Comparison of ENCODE assay signal across 21 cellular contexts in the genomic region with DNA sequence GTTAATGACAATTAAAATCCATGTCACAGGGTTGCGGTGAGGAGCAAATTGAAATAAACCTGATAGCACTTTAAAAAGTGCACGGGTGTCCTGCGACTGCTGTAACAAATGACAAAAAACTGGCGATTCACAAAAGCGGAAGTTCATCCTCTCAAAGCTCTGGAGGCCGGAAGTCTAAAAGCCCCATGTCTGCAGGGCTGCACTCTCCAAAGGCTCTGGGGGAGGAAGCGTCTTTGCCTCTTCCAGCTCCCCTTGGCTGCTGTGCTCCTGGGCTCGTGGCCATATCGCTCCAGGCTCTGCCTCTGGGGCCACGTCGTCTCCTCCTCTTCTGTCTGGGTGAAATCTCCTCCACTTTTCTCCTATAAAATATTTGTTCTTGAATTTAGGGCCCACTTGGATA.
"Had no signal": no experiment of that assay in that cellular context is flagged by ENCODE, and none has a peak within 500 bp of the region (broad histone marks: within the 10 kb centered on the region; RNA-seq: fewer than 3 reads in every experiment).

No MANE protein-coding gene starts in this region.

- DNase-seq: esophagus squamous epithelium; foreskin fibroblast; immature natural killer cell; left ventricle myocardium inferior; lower lobe of right lung; midbrain; spleen; stimulated activated CD4-positive, alpha-beta T cell treated with anti-CD3 and anti-CD28 coated beads, Interleukin-15, amount 100 ng/mL, for 24 hours; stimulated activated CD4-positive, alpha-beta T cell treated with anti-CD3 and anti-CD28 coated beads, Interleukin-1b, Interleukin-23, amount 100 ng/mL, for 48 hours; stimulated activated CD4-positive, alpha-beta T cell treated with anti-CD3 and anti-CD28 coated beads, Interleukin-4, amount 100 ng/mL, for 24 hours; stimulated activated naive B cell treated with anti-CD40 and anti-IgM and Interleukin-4, amounts not matched to agents 10 μg/mL and 1 μg/mL and 100 μg/mL, for 72 hours; stimulated activated naive CD8-positive, alpha-beta T cell treated with anti-CD3 and anti-CD28 coated beads, Interleukin-15, amount 100 ng/mL, for 72 hours; testis; upper lobe of right lung had no signal

- ATAC-seq: gastroesophageal sphincter; lower lobe of right lung; natural killer cell treated with Interleukin-12 subunit alpha and Interleukin-12 subunit beta and Interleukin-15 and Interleukin-18, amount 100 ng/mL, for 72 hours; sciatic nerve; stimulated activated naive B cell treated with anti-CD40 and anti-IgM and Interleukin-4, amounts not matched to agents 10 μg/mL and 1 μg/mL and 100 μg/mL, for 72 hours; stimulated activated naive CD8-positive, alpha-beta T cell treated with anti-CD3 and anti-CD28 coated beads, Interleukin-15, amount 100 ng/mL, for 72 hours; upper lobe of right lung had no signal

- H3K36me3 Mint-ChIP-seq: immature natural killer cell; memory B cell; natural killer cell treated with Interleukin-12 subunit alpha and Interleukin-12 subunit beta and Interleukin-15 and Interleukin-18, amount 100 ng/mL, for 72 hours; stimulated activated naive B cell treated with anti-CD40 and anti-IgM and Interleukin-4, amounts not matched to agents 10 μg/mL and 1 μg/mL and 100 μg/mL, for 72 hours had no signal

- H3K27ac Mint-ChIP-seq: dendritic cell treated with granulocyte-macrophage colony-stimulating factor and Interleukin-4, amounts not matched to agents 40 ng/mL and 50 ng/mL, for 4 days; immature natural killer cell; memory B cell; natural killer cell treated with Interleukin-12 subunit alpha and Interleukin-12 subunit beta and Interleukin-15 and Interleukin-18, amount 100 ng/mL, for 72 hours; stimulated activated naive B cell treated with anti-CD40 and anti-IgM and Interleukin-4, amounts not matched to agents 10 μg/mL and 1 μg/mL and 100 μg/mL, for 72 hours; stimulated activated naive CD8-positive, alpha-beta T cell treated with anti-CD3 and anti-CD28 coated beads, Interleukin-15, amount 100 ng/mL, for 72 hours had no signal

- H3K9me3 Mint-ChIP-seq: natural killer cell treated with Interleukin-12 subunit alpha and Interleukin-12 subunit beta and Interleukin-15 and Interleukin-18, amount 100 ng/mL, for 72 hours had no signal

- H3K27me3 Mint-ChIP-seq: dendritic cell treated with granulocyte-macrophage colony-stimulating factor and Interleukin-4, amounts not matched to agents 40 ng/mL and 50 ng/mL, for 4 days; memory B cell; natural killer cell treated with Interleukin-12 subunit alpha and Interleukin-12 subunit beta and Interleukin-15 and Interleukin-18, amount 100 ng/mL, for 72 hours; stimulated activated naive B cell treated with anti-CD40 and anti-IgM and Interleukin-4, amounts not matched to agents 10 μg/mL and 1 μg/mL and 100 μg/mL, for 72 hours; stimulated activated naive CD8-positive, alpha-beta T cell treated with anti-CD3 and anti-CD28 coated beads, Interleukin-15, amount 100 ng/mL, for 72 hours had no signal

- H3K27ac ChIP-seq: esophagus squamous epithelium, gastroesophageal sphincter, left ventricle myocardium inferior, lower lobe of right lung, spleen, testis, tibial nerve, upper lobe of right lung, vagina had no signal

- H3K4me1 Mint-ChIP-seq: immature natural killer cell; memory B cell; stimulated activated naive B cell treated with anti-CD40 and anti-IgM and Interleukin-4, amounts not matched to agents 10 μg/mL and 1 μg/mL and 100 μg/mL, for 72 hours; stimulated activated naive CD8-positive, alpha-beta T cell treated with anti-CD3 and anti-CD28 coated beads, Interleukin-15, amount 100 ng/mL, for 72 hours had no signal

- H3K4me3 Mint-ChIP-seq: dendritic cell treated with granulocyte-macrophage colony-stimulating factor and Interleukin-4, amounts not matched to agents 40 ng/mL and 50 ng/mL, for 4 days; immature natural killer cell; memory B cell; natural killer cell treated with Interleukin-12 subunit alpha and Interleukin-12 subunit beta and Interleukin-15 and Interleukin-18, amount 100 ng/mL, for 72 hours; stimulated activated naive B cell treated with anti-CD40 and anti-IgM and Interleukin-4, amounts not matched to agents 10 μg/mL and 1 μg/mL and 100 μg/mL, for 72 hours; stimulated activated naive CD8-positive, alpha-beta T cell treated with anti-CD3 and anti-CD28 coated beads, Interleukin-15, amount 100 ng/mL, for 72 hours had no signal
